In genomic region chr16:29254676-29255495, GRCh38 we compare ENCODE assay signal across 17 cellular contexts.
A peak's percentile ranks its signal among the peaks of the same experiment; 100 is the strongest.
DNase-seq lines count a peak whose midpoint lies in the region; ATAC-seq, FAIRE-seq and TF ChIP-seq lines count a peak whose summit lies in the region.
"Had no signal": no experiment of that assay in that cellular context is flagged by ENCODE, and none has a peak within 500 bp of the region (broad histone marks: within the 10 kb centered on the region; RNA-seq: fewer than 3 reads in every experiment).

No MANE protein-coding gene starts in this region.

- H3K4me1 ChIP-seq in right cardiac atrium (ENCODE audit: control insufficient read depth, insufficient read depth, low read length): no peaks in the 10 kb centered on the region
- H3K4me1 ChIP-seq in neuronal stem cell (ENCODE audit: control insufficient read depth in 2 of 2, insufficient read depth in 1 of 2, low read depth in 1 of 2, low read length in 2 of 2): peaks cover 0 to 4% of the 10 kb centered on the region in 2 donors
- peaks cover 13% of the 10 kb centered on the region for H3K4me1 ChIP-seq in vagina
- no peaks in the 10 kb centered on the region for H3K4me1 ChIP-seq in smooth muscle cell (ENCODE audit: low read depth)
- H3K4me1 ChIP-seq: A549 had no signal

- H2BK15ac ChIP-seq in neuronal stem cell (ENCODE audit: low read length): no peak overlapping the region

- H2AFZ ChIP-seq in neuronal stem cell (ENCODE audit: low read length) (no peak overlapping the region), smooth muscle cell (ENCODE audit: low read depth) (no peak overlapping the region)
- H2AFZ ChIP-seq: GM23248 had no signal

- peak overlapping the region; percentile 27 for H3K18ac ChIP-seq in neuronal stem cell (ENCODE audit: low read length)

- H3K9me3 ChIP-seq in right cardiac atrium (ENCODE audit: control insufficient read depth, low read length): no peaks in the 10 kb centered on the region
- peaks cover 2 to 3% of the 10 kb centered on the region in 2 donors for H3K9me3 ChIP-seq in neuronal stem cell (replicated peaks in 1 of 2; ENCODE audit: control insufficient read depth in 2 of 2, insufficient read depth in 1 of 2, low read depth in 1 of 2, low read length in 2 of 2)
- H3K9me3 ChIP-seq in vagina: no peaks in the 10 kb centered on the region
- no peaks in the 10 kb centered on the region for H3K9me3 ChIP-seq in smooth muscle cell (replicated peaks; ENCODE audit: low read depth)
- H3K9me3 ChIP-seq: A549 had no signal

- H3K79me2 ChIP-seq in smooth muscle cell (ENCODE audit: low read depth): no peaks in the 10 kb centered on the region

- no peak overlapping the region for H2BK12ac ChIP-seq in neuronal stem cell (ENCODE audit: low read length)

- no peak overlapping the region for H3K4me3 Mint-ChIP-seq in CD14-positive monocyte
- H3K4me3 Mint-ChIP-seq: CD4-positive, alpha-beta memory T cell had no signal

- H3K4me3 ChIP-seq in right cardiac atrium (ENCODE audit: low read length) (no peak overlapping the region), bronchial epithelial cell (ENCODE audit: low read depth, low read length) (no peak overlapping the region), neuronal stem cell (ENCODE audit: low read length in 2 of 2) (no peak overlapping the region), vagina (no peak overlapping the region), smooth muscle cell (no peak overlapping the region)
- H3K4me3 ChIP-seq: A549, GM23248 had no signal

- H3K27ac ChIP-seq in right cardiac atrium (ENCODE audit: low read length) (no peak overlapping the region), neuronal stem cell (replicated peaks; ENCODE audit: low read length) (no peak overlapping the region), vagina (peak overlapping the region; percentile 33), smooth muscle cell (ENCODE audit: low read depth) (no peak overlapping the region)
- H3K27ac ChIP-seq: A549, GM23248, HL-60 had no signal

- 81% methylated on average over 33 of the region's 33 CpGs for WGBS in right cardiac atrium
- no CpG with 5 or more reads among the region's 33 CpGs for WGBS in neuronal stem cell (ENCODE audit: extremely low coverage in 2 of 2, insufficient read length in 2 of 2, insufficient replicate concordance in 1 of 2), 2 donors
- 92% methylated on average over 24 of the region's 33 CpGs for WGBS in smooth muscle cell (ENCODE audit: low lambda C conversion rate)

- H3K36me3 ChIP-seq in bronchial epithelial cell (ENCODE audit: control insufficient read depth, insufficient read depth, low read length) (no peaks in the 10 kb centered on the region), neuronal stem cell (replicated peaks in 1 of 2; ENCODE audit: control insufficient read depth in 2 of 2, insufficient read depth in 2 of 2, low read length in 2 of 2) (no peaks in the 10 kb centered on the region), vagina (no peaks in the 10 kb centered on the region), smooth muscle cell (ENCODE audit: low read depth) (no peaks in the 10 kb centered on the region)

- intact Hi-C loops in right cardiac atrium (cut with DNase I) (loop anchor here in 1 of 4 donors (10.0 kb wide), 1 partner anchor 140 kb away; no protein-coding TSS in a partner anchor), Right ventricle myocardium inferior (cut with DNase I) (loop anchor here (5.0 kb wide), 1 partner anchor 138 kb away; no protein-coding TSS in a partner anchor), vagina (cut with DNase I) (no loop called here), CD14-positive monocyte (cut with micrococcal nuclease) (no loop called here)

- H3K27me3 Mint-ChIP-seq in CD14-positive monocyte (ENCODE audit: low read depth in 3 of 3): peaks cover 0 to 3% (median 1%) of the 10 kb centered on the region in 3 donors
- H3K27me3 Mint-ChIP-seq: CD4-positive, alpha-beta memory T cell had no signal

- H2BK5ac ChIP-seq in neuronal stem cell (ENCODE audit: low read length): no peak overlapping the region

- no peaks in the 10 kb centered on the region for H3K4me1 Mint-ChIP-seq in CD14-positive monocyte
- H3K4me1 Mint-ChIP-seq: CD4-positive, alpha-beta memory T cell had no signal

- peak; percentile 7 for FAIRE-seq in bronchial epithelial cell (lab: Jason Lieb, UNC)
- FAIRE-seq: G401.6, GM12891, H54 had no signal

- no peak overlapping the region for H4K91ac ChIP-seq in neuronal stem cell (ENCODE audit: low read depth, low read length, poor library complexity)

- no peak overlapping the region for H2AK5ac ChIP-seq in neuronal stem cell (ENCODE audit: low read depth, low read length)

- H3K23ac ChIP-seq in neuronal stem cell (ENCODE audit: low read depth, low read length, poor library complexity): no peak overlapping the region

- H3K36me3 Mint-ChIP-seq in CD14-positive monocyte: peaks cover 57 to 76% of the 10 kb centered on the region in 2 donors

- TF ChIP-seq CTCF in bronchial epithelial cell (IDR thresholded peaks at IDR 0.05; ENCODE audit: insufficient read depth, low read length, severe bottlenecking): no peak
- TF ChIP-seq CTCF in vagina (IDR thresholded peaks at IDR 0.05): no peak
- no peak for TF ChIP-seq CTCF in smooth muscle cell (IDR thresholded peaks at IDR 0.05; ENCODE audit: borderline replicate concordance, insufficient read depth, poor library complexity, severe bottlenecking)
- no peak for TF ChIP-seq CTCF in CD14-positive monocyte (IDR thresholded peaks at IDR 0.05)

- no peak overlapping the region for H2BK120ac ChIP-seq in neuronal stem cell (ENCODE audit: low read depth, low read length)

- H3K14ac ChIP-seq in neuronal stem cell (ENCODE audit: low read length): no peak overlapping the region

- peak overlapping the region in 3 of 7 donors; percentile 37 to 52 (median 50) for H3K27ac Mint-ChIP-seq in CD14-positive monocyte

- H3F3A ChIP-seq in smooth muscle cell (ENCODE audit: low read depth): no peaks in the 10 kb centered on the region

- peak in 2 of 3 donors; percentile 39 to 51 for DNase-seq in right cardiac atrium
- no peak for DNase-seq in Right ventricle myocardium inferior (ENCODE audit: missing footprints)
- DNase-seq in bronchial epithelial cell (ENCODE audit: low read depth): no peak
- no peak for DNase-seq in neuronal stem cell (ENCODE audit: low spot score)
- peak in 1 of 2 donors; percentile 79 for DNase-seq in vagina (ENCODE audit: extremely low spot score in 2 of 2)
- DNase-seq in DMS153 treated with DMSO at 0.1 percent for 48 hours (lab: John Stamatoyannopoulos, UW; ENCODE audit: unreplicated experiment): no peak
- no peak for DNase-seq in smooth muscle cell (lab: John Stamatoyannopoulos, UW; ENCODE audit: unreplicated experiment)
- DNase-seq in CD14-positive monocyte (ENCODE audit: low spot score): no peak
- DNase-seq: CD4-positive, alpha-beta memory T cell; DMS79 treated with DMSO at 0.1 percent for 48 hours; EL; GM23248 had no signal

- no peak overlapping the region for H3K4me2 ChIP-seq in neuronal stem cell (ENCODE audit: insufficient read depth, low read length, poor library complexity, severe bottlenecking)
- H3K4me2 ChIP-seq in smooth muscle cell: no peak overlapping the region
- H3K4me2 ChIP-seq: A549 had no signal

- H4K8ac ChIP-seq in neuronal stem cell (ENCODE audit: low read depth, low read length): no peak overlapping the region

- no peak overlapping the region for H3K4ac ChIP-seq in neuronal stem cell (ENCODE audit: low read length)

- TF ChIP-seq POLR2A in vagina (IDR thresholded peaks at IDR 0.05): no peak

- H3K27me3 ChIP-seq in right cardiac atrium (ENCODE audit: control insufficient read depth, insufficient read depth) (no peaks in the 10 kb centered on the region), bronchial epithelial cell (ENCODE audit: control insufficient read depth, insufficient read depth, low read length) (no peaks in the 10 kb centered on the region), neuronal stem cell (ENCODE audit: control insufficient read depth in 3 of 3, insufficient read depth in 3 of 3, low read depth in 1 of 3, low read length in 3 of 3) (no peaks in the 10 kb centered on the region), vagina (no peaks in the 10 kb centered on the region), smooth muscle cell (ENCODE audit: low read depth) (no peaks in the 10 kb centered on the region)

- peaks cover 3% of the 10 kb centered on the region for H3K79me1 ChIP-seq in neuronal stem cell (ENCODE audit: low read depth, low read length)

- no peaks in the 10 kb centered on the region for H4K20me1 ChIP-seq in smooth muscle cell (ENCODE audit: low read depth)

- H3K9ac ChIP-seq in neuronal stem cell (ENCODE audit: low read depth, low read length, poor library complexity) (no peak overlapping the region), smooth muscle cell (ENCODE audit: low read depth) (no peak overlapping the region)
- H3K9ac ChIP-seq: GM23248 had no signal

- H3K9me3 Mint-ChIP-seq in CD14-positive monocyte: peaks cover 0 to 17% (median 11%) of the 10 kb centered on the region in 7 donors
- H3K9me3 Mint-ChIP-seq: CD4-positive, alpha-beta memory T cell had no signal

- ATAC-seq in right cardiac atrium (no peak), Right ventricle myocardium inferior (no peak)
- ATAC-seq: A549 had no signal

Comparison
In these comparisons a context has a peak if more than half of its experiments do, and no peak if none do; other contexts are left out.
1. DNase-seq: peak in right cardiac atrium (2 of 3); none in Right ventricle myocardium inferior (single experiment), bronchial epithelial cell (single experiment), neuronal stem cell (single experiment), DMS153 treated with DMSO at 0.1 percent for 48 hours (single experiment), smooth muscle cell (single experiment) and CD14-positive monocyte (single experiment).